ENCODE assay signal across 18 cellular contexts in the genomic region with DNA sequence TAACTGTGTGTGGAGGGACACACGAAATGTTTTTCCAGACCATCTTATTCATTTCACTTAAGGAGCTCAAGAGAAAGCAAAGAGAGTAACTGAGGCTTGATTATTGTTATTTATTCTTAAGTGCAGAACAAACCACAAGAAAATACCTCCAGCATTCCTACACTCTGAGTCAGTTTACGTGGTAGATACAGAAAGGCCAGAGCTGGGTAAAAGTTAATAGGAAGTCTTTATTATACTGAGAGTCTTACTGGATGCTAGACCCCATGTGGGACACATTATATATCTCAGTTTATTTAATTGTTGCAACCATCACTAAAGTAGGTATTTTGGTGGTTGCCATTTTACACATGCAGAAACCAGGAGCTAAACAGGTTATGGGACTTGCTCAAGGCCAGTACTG.
DNase-seq lines count a peak whose midpoint lies in the region; ATAC-seq and TF ChIP-seq lines count a peak whose summit lies in the region.
"Had no signal": no experiment of that assay in that cellular context is flagged by ENCODE, and none has a peak within 500 bp of the region (broad histone marks: within the 10 kb centered on the region; RNA-seq: fewer than 3 reads in every experiment).

No MANE protein-coding gene starts in this region.

- peaks cover 0 to 3% of the 10 kb centered on the region in 2 donors for H3K9me3 Mint-ChIP-seq in effector memory CD8-positive, alpha-beta T cell

- no peak for TF ChIP-seq POLR2A in ovary (IDR thresholded peaks at IDR 0.05)

- H3K36me3 Mint-ChIP-seq in effector memory CD8-positive, alpha-beta T cell (ENCODE audit: insufficient read depth): no peaks in the 10 kb centered on the region
- H3K36me3 Mint-ChIP-seq: activated naive CD4-positive, alpha-beta T cell treated with anti-CD3 and anti-CD28 coated beads, Interleukin-2, amount 50 U/mL, for 72 hours had no signal

- H3K27me3 Mint-ChIP-seq in effector memory CD8-positive, alpha-beta T cell: no peaks in the 10 kb centered on the region
- H3K27me3 Mint-ChIP-seq: central memory CD8-positive, alpha-beta T cell had no signal

- 61 to 68% (median 63%) methylated on average over 2 of the region's 2 CpGs for WGBS in ovary, 3 donors

- no peak overlapping the region for H3K4me3 Mint-ChIP-seq in effector memory CD8-positive, alpha-beta T cell
- H3K4me3 Mint-ChIP-seq: central memory CD8-positive, alpha-beta T cell; endodermal cell; nephron had no signal

- no peak for TF ChIP-seq CTCF in ovary (IDR thresholded peaks at IDR 0.05)

- intact Hi-C loops in ovary (cut with DNase I): no loop called here

- peak; percentile 35 for DNase-seq in AG08395 (ENCODE audit: low spot score)
- peak; percentile 64 for DNase-seq in HT-29 (ENCODE audit: low spot score)
- peak; percentile 89 for DNase-seq in astrocyte of the hippocampus (ENCODE audit: low read depth, low spot score)
- peak; percentile 94 for DNase-seq in iris pigment epithelial cell (ENCODE audit: low read depth)
- DNase-seq in effector memory CD8-positive, alpha-beta T cell: no peak
- no peak for DNase-seq in T-helper 1 cell
- DNase-seq in NCI-H526 treated with DMSO at 0.1 percent for 48 hours (lab: John Stamatoyannopoulos, UW): no peak
- DNase-seq in ovary: no peak
- DNase-seq: activated CD4-positive, alpha-beta T cell treated with anti-CD3 and anti-CD28 coated beads, Interleukin-2, amount 50 U/mL, for 1 hour; activated T-cell treated with anti-CD3 and anti-CD28 coated beads, Interleukin-2, amount 50 U/mL, for 1 hour; endodermal cell; H7; NCI-H1930; NCI-H510A; SJCRH30 had no signal

- H3K27ac Mint-ChIP-seq in effector memory CD8-positive, alpha-beta T cell: no peak overlapping the region
- H3K27ac Mint-ChIP-seq: activated naive CD4-positive, alpha-beta T cell treated with anti-CD3 and anti-CD28 coated beads, Interleukin-2, amount 50 U/mL, for 72 hours; endodermal cell; nephron had no signal

- H3K9me3 ChIP-seq in ovary: no peaks in the 10 kb centered on the region
- H3K9me3 ChIP-seq: SJCRH30 had no signal

- no peak overlapping the region for H3K4me3 ChIP-seq in ovary
- H3K4me3 ChIP-seq: SJCRH30 had no signal

- ATAC-seq in effector memory CD8-positive, alpha-beta T cell (replicated peaks): no peak
- ATAC-seq: activated naive CD4-positive, alpha-beta T cell treated with anti-CD3 and anti-CD28 coated beads, Interleukin-2, amount 50 U/mL, for 72 hours had no signal

- no peaks in the 10 kb centered on the region for H3K4me1 ChIP-seq in ovary (ENCODE audit: insufficient read depth)
- H3K4me1 ChIP-seq: SJCRH30 had no signal

- H3K27ac ChIP-seq in ovary: no peak overlapping the region
- H3K27ac ChIP-seq: SJCRH30 had no signal

- no peaks in the 10 kb centered on the region for H3K4me1 Mint-ChIP-seq in effector memory CD8-positive, alpha-beta T cell (ENCODE audit: low read depth in 2 of 2)
- H3K4me1 Mint-ChIP-seq: central memory CD8-positive, alpha-beta T cell had no signal

- no peak for TF ChIP-seq EP300 in ovary (IDR thresholded peaks at IDR 0.05)

- H3K27me3 ChIP-seq in ovary: no peaks in the 10 kb centered on the region
- H3K27me3 ChIP-seq: SJCRH30 had no signal

- H3K36me3 ChIP-seq in ovary: no peaks in the 10 kb centered on the region
- H3K36me3 ChIP-seq: SJCRH30 had no signal

Comparison
In these comparisons a context has a peak if more than half of its experiments do, and no peak if none do; other contexts are left out.
1. DNase-seq: peak in AG08395 (single experiment), HT-29 (single experiment), astrocyte of the hippocampus (single experiment) and iris pigment epithelial cell (single experiment); none in effector memory CD8-positive, alpha-beta T cell (0 of 3), T-helper 1 cell (0 of 5), NCI-H526 treated with DMSO at 0.1 percent for 48 hours (single experiment) and ovary (0 of 5).